ENCODE assay signal across 1 cellular context in genomic region chr15:40108855-40109735, GRCh38.
TF ChIP-seq lines count a peak whose summit lies in the region.

BMF (minus strand) TSS chr15:40108879; CDS start chr15:40106086, 2,793 bp downstream.

TF ChIP-seq in SK-N-SH, 30 proteins besides CTCF, POLR2A, EP300 and RAD21 (continued from another document):
- TF ChIP-seq, protein P1, sequence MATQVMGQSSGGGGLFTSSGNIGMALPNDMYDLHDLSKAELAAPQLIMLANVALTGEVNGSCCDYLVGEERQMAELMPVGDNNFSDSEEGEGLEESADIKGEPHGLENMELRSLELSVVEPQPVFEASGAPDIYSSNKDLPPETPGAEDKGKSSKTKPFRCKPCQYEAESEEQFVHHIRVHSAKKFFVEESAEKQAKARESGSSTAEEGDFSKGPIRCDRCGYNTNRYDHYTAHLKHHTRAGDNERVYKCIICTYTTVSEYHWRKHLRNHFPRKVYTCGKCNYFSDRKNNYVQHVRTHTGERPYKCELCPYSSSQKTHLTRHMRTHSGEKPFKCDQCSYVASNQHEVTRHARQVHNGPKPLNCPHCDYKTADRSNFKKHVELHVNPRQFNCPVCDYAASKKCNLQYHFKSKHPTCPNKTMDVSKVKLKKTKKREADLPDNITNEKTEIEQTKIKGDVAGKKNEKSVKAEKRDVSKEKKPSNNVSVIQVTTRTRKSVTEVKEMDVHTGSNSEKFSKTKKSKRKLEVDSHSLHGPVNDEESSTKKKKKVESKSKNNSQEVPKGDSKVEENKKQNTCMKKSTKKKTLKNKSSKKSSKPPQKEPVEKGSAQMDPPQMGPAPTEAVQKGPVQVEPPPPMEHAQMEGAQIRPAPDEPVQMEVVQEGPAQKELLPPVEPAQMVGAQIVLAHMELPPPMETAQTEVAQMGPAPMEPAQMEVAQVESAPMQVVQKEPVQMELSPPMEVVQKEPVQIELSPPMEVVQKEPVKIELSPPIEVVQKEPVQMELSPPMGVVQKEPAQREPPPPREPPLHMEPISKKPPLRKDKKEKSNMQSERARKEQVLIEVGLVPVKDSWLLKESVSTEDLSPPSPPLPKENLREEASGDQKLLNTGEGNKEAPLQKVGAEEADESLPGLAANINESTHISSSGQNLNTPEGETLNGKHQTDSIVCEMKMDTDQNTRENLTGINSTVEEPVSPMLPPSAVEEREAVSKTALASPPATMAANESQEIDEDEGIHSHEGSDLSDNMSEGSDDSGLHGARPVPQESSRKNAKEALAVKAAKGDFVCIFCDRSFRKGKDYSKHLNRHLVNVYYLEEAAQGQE (IDR thresholded peaks at IDR 0.05; ENCODE audit: low read depth, low read length): no peak
- TF ChIP-seq USF1 (IDR thresholded peaks at IDR 0.05; ENCODE audit: borderline replicate concordance, low read depth) (no peak; the same call in 1 of the 2 replicates), SIN3A (IDR thresholded peaks at IDR 0.05; ENCODE audit: borderline replicate concordance, low read depth, low read length) (peak; percentile 60; the same call in 1 of the 2 replicates), SMC3 (IDR thresholded peaks at IDR 0.05; ENCODE audit: low read depth, low read length) (0 out of 2 replicates have a peak, but pooled peaks have one; percentile 1), RCOR1 (IDR thresholded peaks at IDR 0.05; ENCODE audit: low read length) (peak; percentile 76; the same call in 1 of the 2 replicates), TEAD4 (IDR thresholded peaks at IDR 0.05; ENCODE audit: borderline replicate concordance, insufficient read depth) (no peak), ZBTB33 (IDR thresholded peaks at IDR 0.05; ENCODE audit: borderline replicate concordance, low read depth) (no peak), FOSL2 (IDR thresholded peaks at IDR 0.05; ENCODE audit: borderline replicate concordance, low read depth) (no peak; the same call in 1 of the 2 replicates), NFIC (IDR thresholded peaks at IDR 0.05; ENCODE audit: borderline replicate concordance) (peak; percentile 88), EZH2phosphoT487 (IDR thresholded peaks at IDR 0.05; ENCODE audit: borderline replicate concordance, low read depth) (no peak), POLR2AphosphoS5 (IDR thresholded peaks at IDR 0.05; ENCODE audit: low read depth, low read length) (no peak), CHD2 (IDR thresholded peaks at IDR 0.05; ENCODE audit: low read length, partially characterized antibody) (peak; percentile 78), TAF1 (IDR thresholded peaks at IDR 0.05; ENCODE audit: borderline replicate concordance, low read depth, low read length) (no peak), IRF3 (IDR thresholded peaks at IDR 0.05; ENCODE audit: low read depth, low read length) (peak; percentile 100), GATA2 (CRISPR knock-in tag; IDR thresholded peaks at IDR 0.05) (no peak), YY1 (IDR thresholded peaks at IDR 0.05; ENCODE audit: low read depth) (peak; percentile 64; the same call in 1 of the 2 replicates), RXRA (IDR thresholded peaks at IDR 0.05; ENCODE audit: borderline replicate concordance, low read depth) (no peak), FOXM1 (IDR thresholded peaks at IDR 0.05; ENCODE audit: low read depth) (no peak)
- TF ChIP-seq, protein P2, sequence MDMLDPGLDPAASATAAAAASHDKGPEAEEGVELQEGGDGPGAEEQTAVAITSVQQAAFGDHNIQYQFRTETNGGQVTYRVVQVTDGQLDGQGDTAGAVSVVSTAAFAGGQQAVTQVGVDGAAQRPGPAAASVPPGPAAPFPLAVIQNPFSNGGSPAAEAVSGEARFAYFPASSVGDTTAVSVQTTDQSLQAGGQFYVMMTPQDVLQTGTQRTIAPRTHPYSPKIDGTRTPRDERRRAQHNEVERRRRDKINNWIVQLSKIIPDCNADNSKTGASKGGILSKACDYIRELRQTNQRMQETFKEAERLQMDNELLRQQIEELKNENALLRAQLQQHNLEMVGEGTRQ (IDR thresholded peaks at IDR 0.05; ENCODE audit: borderline replicate concordance, low read depth, low read length): no peak
